ENCODE assay signal across 25 cellular contexts in genomic region chr3:181660337-181660736, GRCh38. TPM values are rescaled to one million over a fixed set of nuclear protein-coding genes. Genes with fewer than 3 reads are reported as not detected.
"Had no signal": no experiment of that assay in that cellular context is flagged by ENCODE, and none has a peak within 500 bp of the region (broad histone marks: within the 10 kb centered on the region; RNA-seq: fewer than 3 reads in every experiment).

No MANE protein-coding gene starts in this region.

- H3K27me3 ChIP-seq: breast epithelium, Peyer's patch, SJSA1 had no signal

- ATAC-seq: activated CD8-positive, alpha-beta T cell treated with anti-CD3 and anti-CD28 coated beads, Interleukin-2, amount 10 ng/mL, durations not matched to agents 7 days and 5 days; SK-N-SH treated with all-trans-retinoic acid at 6 μM for 48 hours; WTC11 had no signal

- H3K4me3 Mint-ChIP-seq: activated CD8-positive, alpha-beta T cell treated with anti-CD3 and anti-CD28 coated beads, Interleukin-2, amount 10 ng/mL, durations not matched to agents 7 days and 5 days; activated naive CD4-positive, alpha-beta T cell treated with anti-CD3 and anti-CD28 coated beads, Interleukin-2, amount 50 U/mL, for 24 hours; T-helper 1 cell treated with Interleukin-12 subunit alpha and Interleukin-12 subunit beta and Interleukin-4 antibody, amounts not matched to agents 30 μg/mL and 1 μg/mL, for 36 hours; WTC11 had no signal

- H3K9me3 ChIP-seq: breast epithelium, Peyer's patch, SJSA1 had no signal

- H3K36me3 ChIP-seq: breast epithelium, Peyer's patch, SJSA1 had no signal

- H3K27ac Mint-ChIP-seq: activated CD8-positive, alpha-beta T cell treated with anti-CD3 and anti-CD28 coated beads, Interleukin-2, amount 10 ng/mL, durations not matched to agents 7 days and 5 days; activated naive CD4-positive, alpha-beta T cell treated with anti-CD3 and anti-CD28 coated beads, Interleukin-2, amount 50 U/mL, for 24 hours; T-helper 1 cell treated with Interleukin-12 subunit alpha and Interleukin-12 subunit beta and Interleukin-4 antibody, amounts not matched to agents 30 μg/mL and 1 μg/mL, for 36 hours; WTC11 had no signal

- H3K36me3 Mint-ChIP-seq: activated naive CD4-positive, alpha-beta T cell treated with anti-CD3 and anti-CD28 coated beads, Interleukin-2, amount 50 U/mL, for 24 hours; WTC11 had no signal

- DNase-seq: activated CD4-positive, alpha-beta T cell treated with anti-CD3 and anti-CD28 coated beads for 48 hours; activated CD4-positive, alpha-beta T cell treated with anti-CD3 and anti-CD28 coated beads, Interleukin-2, amount 50 U/mL, for 4 hours; activated CD4-positive, CD25-positive, alpha-beta regulatory T cell treated with anti-CD3 and anti-CD28 coated beads, Interleukin-2, amount 50 U/mL, for 72 hours; activated CD8-positive, alpha-beta memory T cell treated with anti-CD3 and anti-CD28 coated beads, Interleukin-2, amount 50 U/mL, for 48 hours; activated CD8-positive, alpha-beta T cell treated with anti-CD3 and anti-CD28 coated beads, Interleukin-2, amount 10 ng/mL, durations not matched to agents 7 days and 5 days; activated naive CD4-positive, alpha-beta T cell; activated T-cell treated with anti-CD3 and anti-CD28 coated beads, Interleukin-2, amount 50 U/mL, for 1 hour; aorta; central memory CD4-positive, alpha-beta T cell; NCI-H1092; NCI-H1930; NCI-H69; Peyer's patch; Right ventricle myocardium superior; SW 1271 had no signal

- H3K9me3 Mint-ChIP-seq: T-helper 1 cell treated with Interleukin-12 subunit alpha and Interleukin-12 subunit beta and Interleukin-4 antibody, amounts not matched to agents 30 μg/mL and 1 μg/mL, for 36 hours; WTC11 had no signal

- H3K4me1 Mint-ChIP-seq: activated naive CD4-positive, alpha-beta T cell treated with anti-CD3 and anti-CD28 coated beads, Interleukin-2, amount 50 U/mL, for 24 hours; WTC11 had no signal

- H3K4me3 ChIP-seq: breast epithelium, Peyer's patch, SJSA1 had no signal

- H3K4me1 ChIP-seq: breast epithelium, Peyer's patch, SJSA1 had no signal

- H3K27ac ChIP-seq: breast epithelium, KMS-11, Peyer's patch, RWPE1, SJSA1 had no signal

RNA-seq across cellular contexts. Expression of gene SOX2, which starts 51.4 kb away (rescaled TPM):
- total RNA-seq: activated CD8-positive, alpha-beta T cell treated with anti-CD3 and anti-CD28 coated beads, Interleukin-2, amount 10 ng/mL, durations not matched to agents 7 days and 5 days; MCF 10A; NCI-H460 had no signal
